Comparison of ENCODE assay signal across 18 cellular contexts in the genomic region with DNA sequence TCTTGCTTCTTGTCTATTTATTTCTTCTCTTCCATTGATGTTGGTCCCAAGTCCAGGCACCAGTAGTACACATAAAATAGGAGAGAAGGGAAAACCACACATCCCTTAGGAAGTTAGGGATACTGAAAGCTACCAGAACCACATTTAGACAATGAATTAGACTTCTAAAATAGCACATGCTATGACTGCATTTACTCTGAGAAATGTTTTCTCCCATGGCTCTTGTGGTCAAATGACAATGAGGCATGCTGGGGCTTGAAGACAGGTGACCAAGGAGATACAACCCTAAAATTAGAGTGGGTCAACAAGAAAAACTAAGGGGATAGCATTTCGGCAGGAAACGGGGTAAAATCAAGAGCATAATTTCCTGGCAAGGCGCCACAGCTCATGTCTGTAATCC. TPM values are rescaled to one million over a fixed set of nuclear protein-coding genes. Genes with fewer than 3 reads are reported as not detected.
"Had no signal": no experiment of that assay in that cellular context is flagged by ENCODE, and none has a peak within 500 bp of the region (broad histone marks: within the 10 kb centered on the region; RNA-seq: fewer than 3 reads in every experiment).

No MANE protein-coding gene starts in this region.

- H3K9me3 ChIP-seq: body of pancreas, gastroesophageal sphincter, right atrium auricular region had no signal

- H3K27ac Mint-ChIP-seq: activated naive CD4-positive, alpha-beta T cell treated with anti-CD3 and anti-CD28 coated beads, Interleukin-2, amount 10 ng/mL, durations not matched to agents 7 days and 5 days; activated T-helper 2 cell treated with anti-CD3 and anti-CD28 coated beads, Interferon-gamma antibody, Interleukin-2, Interleukin-4, amounts not matched to agents 10 μg/mL and 5 μg/mL and 100 μg/mL, durations not matched to agents 14 hours and 24 hours and 36 hours; dendritic cell treated with granulocyte-macrophage colony-stimulating factor and Interleukin-4, amounts not matched to agents 40 ng/mL and 50 ng/mL, for 4 days; neural progenitor cell; WTC11 had no signal

- H3K9me3 Mint-ChIP-seq: activated naive CD4-positive, alpha-beta T cell treated with anti-CD3 and anti-CD28 coated beads, Interleukin-2, amount 10 ng/mL, durations not matched to agents 7 days and 5 days; activated T-helper 2 cell treated with anti-CD3 and anti-CD28 coated beads, Interferon-gamma antibody, Interleukin-2, Interleukin-4, amounts not matched to agents 10 μg/mL and 5 μg/mL and 100 μg/mL, durations not matched to agents 14 hours and 24 hours and 36 hours; dendritic cell treated with granulocyte-macrophage colony-stimulating factor and Interleukin-4, amounts not matched to agents 40 ng/mL and 50 ng/mL, for 4 days; neural progenitor cell had no signal

- H3K4me1 ChIP-seq: body of pancreas, gastroesophageal sphincter, neural progenitor cell, parathyroid adenoma, right atrium auricular region had no signal

- H3K27ac ChIP-seq: body of pancreas, gastroesophageal sphincter, neural progenitor cell, parathyroid adenoma, right atrium auricular region had no signal

- ATAC-seq: body of pancreas, gastroesophageal sphincter, WTC11 had no signal

- H3K4me1 Mint-ChIP-seq: neural progenitor cell, WTC11 had no signal

- H3K9ac ChIP-seq: neural progenitor cell, parathyroid adenoma had no signal

- FAIRE-seq: small intestine had no signal

- H3K27me3 Mint-ChIP-seq: activated naive CD4-positive, alpha-beta T cell treated with anti-CD3 and anti-CD28 coated beads, Interleukin-2, amount 10 ng/mL, durations not matched to agents 7 days and 5 days; dendritic cell treated with granulocyte-macrophage colony-stimulating factor and Interleukin-4, amounts not matched to agents 40 ng/mL and 50 ng/mL, for 4 days had no signal

- H3K4me3 ChIP-seq: body of pancreas, gastroesophageal sphincter, neural progenitor cell, right atrium auricular region had no signal

- H3K4me3 Mint-ChIP-seq: activated naive CD4-positive, alpha-beta T cell treated with anti-CD3 and anti-CD28 coated beads, Interleukin-2, amount 10 ng/mL, durations not matched to agents 7 days and 5 days; dendritic cell treated with granulocyte-macrophage colony-stimulating factor and Interleukin-4, amounts not matched to agents 40 ng/mL and 50 ng/mL, for 4 days; neural progenitor cell; WTC11 had no signal

- DNase-seq: activated CD4-positive, alpha-beta T cell treated with anti-CD3 and anti-CD28 coated beads, Interleukin-2, amount 50 U/mL, for 1 hour; activated naive CD4-positive, alpha-beta T cell treated with anti-CD3 and anti-CD28 coated beads, Interleukin-2, amount 10 ng/mL, durations not matched to agents 7 days and 5 days; body of pancreas; cerebellar nuclear complex; mesendoderm; small intestine; trophoblast cell had no signal

RNA-seq across cellular contexts. Expression of gene ANGPTL7, which starts 56.1 kb away (rescaled TPM):
- total RNA-seq: activated T-helper 2 cell treated with anti-CD3 and anti-CD28 coated beads, Interferon-gamma antibody, Interleukin-2, Interleukin-4, amounts not matched to agents 10 μg/mL and 5 μg/mL and 100 μg/mL, durations not matched to agents 14 hours and 24 hours and 36 hours; epithelial cell of proximal tubule; kidney epithelial cell; liver; SK-MEL-5; WTC11 had no signal
